In the genomic region with DNA sequence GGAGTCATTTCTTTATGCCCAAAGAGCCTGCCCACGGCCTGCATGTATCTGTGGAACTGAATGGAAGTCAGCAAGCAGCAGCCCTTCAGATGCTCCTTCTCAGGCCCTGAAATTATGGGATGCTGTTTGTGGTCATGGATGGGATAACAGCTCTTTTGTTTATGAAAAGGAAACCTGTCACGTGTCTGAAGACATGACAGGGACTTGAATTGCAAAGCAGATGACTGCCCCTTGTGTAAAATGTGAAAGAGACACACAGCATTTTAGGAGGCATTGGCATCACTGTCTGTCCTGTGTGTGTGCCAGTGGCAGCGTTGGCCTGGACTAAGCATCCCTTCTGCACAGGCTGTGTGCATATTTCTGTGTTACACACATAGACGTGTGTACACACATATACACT, we compare ENCODE assay signal across 18 cellular contexts.
"Had no signal": no experiment of that assay in that cellular context is flagged by ENCODE, and none has a peak within 500 bp of the region (broad histone marks: within the 10 kb centered on the region; RNA-seq: fewer than 3 reads in every experiment).

No MANE protein-coding gene starts in this region.

- H2AFZ ChIP-seq: parathyroid adenoma had no signal

- H3K27ac Mint-ChIP-seq: activated CD4-positive, alpha-beta T cell treated with anti-CD3 and anti-CD28 coated beads, Interleukin-2, amount 10 ng/mL, durations not matched to agents 24 days and 14 days; activated CD8-positive, alpha-beta T cell treated with anti-CD3 and anti-CD28 coated beads for 36 hours; activated naive CD8-positive, alpha-beta T cell treated with anti-CD3 and anti-CD28 coated beads, Interleukin-2, amount 10 ng/mL, durations not matched to agents 7 days and 5 days; activated T-helper 2 cell treated with anti-CD3 and anti-CD28 coated beads, Interferon-gamma antibody, Interleukin-2, Interleukin-4, amounts not matched to agents 10 μg/mL and 5 μg/mL and 100 μg/mL, durations not matched to agents 14 hours and 24 hours and 36 hours; memory B cell; naive B cell; stimulated activated naive B cell treated with anti-CD40 and anti-IgM and Interleukin-4, amounts not matched to agents 10 μg/mL and 1 μg/mL and 100 μg/mL, for 72 hours; T-helper 1 cell treated with Interleukin-12 subunit alpha and Interleukin-12 subunit beta and Interleukin-4 antibody, amounts not matched to agents 30 μg/mL and 1 μg/mL, for 36 hours had no signal

- H3K4me3 ChIP-seq: body of pancreas, colonic mucosa, left lung, mucosa of descending colon, tibial artery had no signal

- H3K79me2 ChIP-seq: parathyroid adenoma had no signal

- H3K36me3 ChIP-seq: colonic mucosa, left lung, tibial artery had no signal

- H3K27me3 Mint-ChIP-seq: activated CD4-positive, alpha-beta T cell treated with anti-CD3 and anti-CD28 coated beads, Interleukin-2, amount 10 ng/mL, durations not matched to agents 24 days and 14 days; memory B cell had no signal

- ATAC-seq: activated CD8-positive, alpha-beta T cell treated with anti-CD3 and anti-CD28 coated beads for 36 hours; body of pancreas; left lung; mucosa of descending colon; stimulated activated naive B cell treated with anti-CD40 and anti-IgM and Interleukin-4, amounts not matched to agents 10 μg/mL and 1 μg/mL and 100 μg/mL, for 72 hours had no signal

- H3K27me3 ChIP-seq: body of pancreas, colonic mucosa, tibial artery had no signal

- H3K4me3 Mint-ChIP-seq: activated CD4-positive, alpha-beta T cell treated with anti-CD3 and anti-CD28 coated beads, Interleukin-2, amount 10 ng/mL, durations not matched to agents 24 days and 14 days; activated CD8-positive, alpha-beta T cell treated with anti-CD3 and anti-CD28 coated beads for 36 hours; activated naive CD8-positive, alpha-beta T cell treated with anti-CD3 and anti-CD28 coated beads, Interleukin-2, amount 10 ng/mL, durations not matched to agents 7 days and 5 days; memory B cell; stimulated activated naive B cell treated with anti-CD40 and anti-IgM and Interleukin-4, amounts not matched to agents 10 μg/mL and 1 μg/mL and 100 μg/mL, for 72 hours; T-helper 1 cell treated with Interleukin-12 subunit alpha and Interleukin-12 subunit beta and Interleukin-4 antibody, amounts not matched to agents 30 μg/mL and 1 μg/mL, for 36 hours had no signal

- H3K9me3 Mint-ChIP-seq: activated CD4-positive, alpha-beta T cell treated with anti-CD3 and anti-CD28 coated beads, Interleukin-2, amount 10 ng/mL, durations not matched to agents 24 days and 14 days; activated T-helper 2 cell treated with anti-CD3 and anti-CD28 coated beads, Interferon-gamma antibody, Interleukin-2, Interleukin-4, amounts not matched to agents 10 μg/mL and 5 μg/mL and 100 μg/mL, durations not matched to agents 14 hours and 24 hours and 36 hours; memory B cell had no signal

- H3K4me1 Mint-ChIP-seq: activated CD4-positive, alpha-beta T cell treated with anti-CD3 and anti-CD28 coated beads, Interleukin-2, amount 10 ng/mL, durations not matched to agents 24 days and 14 days had no signal

- H3K9ac ChIP-seq: parathyroid adenoma had no signal

- H3K9me3 ChIP-seq: body of pancreas, colonic mucosa, left lung, mucosa of descending colon, tibial artery had no signal

- H3K36me3 Mint-ChIP-seq: activated naive CD8-positive, alpha-beta T cell treated with anti-CD3 and anti-CD28 coated beads, Interleukin-2, amount 10 ng/mL, durations not matched to agents 7 days and 5 days; memory B cell had no signal

- H3K27ac ChIP-seq: body of pancreas, colonic mucosa, left lung, parathyroid adenoma, tibial artery had no signal

- DNase-seq: activated CD4-positive, alpha-beta T cell treated with anti-CD3 and anti-CD28 coated beads, Interleukin-2, amount 10 ng/mL, durations not matched to agents 24 days and 14 days; activated CD8-positive, alpha-beta T cell treated with anti-CD3 and anti-CD28 coated beads for 36 hours; activated naive CD4-positive, alpha-beta T cell treated with Interleukin-2 at 50 U/mL for 16 hours; activated naive CD8-positive, alpha-beta T cell treated with anti-CD3 and anti-CD28 coated beads, Interleukin-2, amount 10 ng/mL, durations not matched to agents 7 days and 5 days; activated T-cell treated with anti-CD3 and anti-CD28 coated beads, Interleukin-2, amount 50 U/mL, for 1 hour; body of pancreas; colonic mucosa; erythroblast; left lung; mucosa of descending colon; naive B cell; retina; stimulated activated naive B cell treated with anti-CD40 and anti-IgM and Interleukin-4, amounts not matched to agents 10 μg/mL and 1 μg/mL and 100 μg/mL, for 72 hours; tibial artery had no signal

- H3K4me1 ChIP-seq: body of pancreas, colonic mucosa, left lung, parathyroid adenoma, tibial artery had no signal
